Comparison of ENCODE assay signal across 8 cellular contexts in the genomic region with DNA sequence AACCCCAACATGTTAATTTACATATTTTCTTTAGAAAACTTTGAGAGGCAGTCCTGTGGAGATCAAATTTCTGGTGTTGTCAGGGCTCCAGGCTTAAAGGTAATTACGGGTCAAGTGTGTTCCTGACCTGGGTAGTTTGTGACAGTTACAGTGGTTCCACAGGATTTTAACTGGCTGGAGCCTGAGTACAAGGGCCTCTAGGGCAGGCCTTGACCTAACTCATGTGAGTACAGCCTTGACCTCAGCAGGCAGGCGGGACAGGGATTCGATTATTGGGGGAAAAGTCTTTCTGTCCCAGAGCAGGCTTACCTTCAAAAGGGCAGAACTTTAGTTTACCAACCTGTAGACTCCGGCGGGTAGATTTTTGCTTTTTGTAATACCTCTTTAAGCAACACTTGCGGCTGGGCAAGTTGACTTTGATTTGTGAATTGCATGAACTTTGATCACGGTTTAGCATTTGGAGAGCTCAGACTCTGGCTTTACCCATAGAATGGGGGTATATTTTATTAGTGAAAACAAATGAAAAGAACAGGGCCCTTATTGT. TPM values are rescaled to one million over a fixed set of nuclear protein-coding genes. Genes with fewer than 3 reads are reported as not detected.
A peak's percentile ranks its signal among the peaks of the same experiment; 100 is the strongest.
DNase-seq lines count a peak whose midpoint lies in the region; ATAC-seq and TF ChIP-seq lines count a peak whose summit lies in the region.

No MANE protein-coding gene starts in this region.

- no peak overlapping the region for H2AFZ ChIP-seq in hepatocyte

- no peaks in the 10 kb centered on the region for H3K9me2 ChIP-seq in hepatocyte (replicated peaks; ENCODE audit: insufficient read depth)

- peaks cover 45% of the 10 kb centered on the region for H3K4me1 Mint-ChIP-seq in activated B cell treated with CpG ODN at 0.5 μM for 24 hours
- peaks cover 22 to 47% of the 10 kb centered on the region in 2 donors for H3K4me1 Mint-ChIP-seq in stimulated activated naive B cell treated with anti-CD40 and anti-IgM and Interleukin-4, amounts not matched to agents 10 μg/mL and 1 μg/mL and 100 μg/mL, for 72 hours

- H3K27ac ChIP-seq in hepatocyte: peak overlapping the region; percentile 27

- H3K4me1 ChIP-seq in hepatocyte (ENCODE audit: insufficient read depth): no peaks in the 10 kb centered on the region

- POLR2A ChIA-PET in activated B cell treated with CpG ODN at 0.5 μM for 24 hours (lab: Charles Lee): interaction anchor here (0.7 to 3.4 kb wide), 11 partner anchors 9 to 150 kb away, joined by 3 to 10 read pairs (median 5); partner anchors contain the start of genes ARPC3, RAD9B, TCTN1 and VPS29

- peak overlapping the region; percentile 97 for H3K27ac Mint-ChIP-seq in activated B cell treated with CpG ODN at 0.5 μM for 24 hours
- peak overlapping the region; percentile 96 for H3K27ac Mint-ChIP-seq in stimulated activated naive B cell treated with anti-CD40 and anti-IgM and Interleukin-4, amounts not matched to agents 10 μg/mL and 1 μg/mL and 100 μg/mL, for 72 hours

- H3K4me3 Mint-ChIP-seq in activated B cell treated with CpG ODN at 0.5 μM for 24 hours: no peak overlapping the region
- no peak overlapping the region for H3K4me3 Mint-ChIP-seq in stimulated activated naive B cell treated with anti-CD40 and anti-IgM and Interleukin-4, amounts not matched to agents 10 μg/mL and 1 μg/mL and 100 μg/mL, for 72 hours

- CTCF ChIA-PET in activated B cell treated with CpG ODN at 0.5 μM for 24 hours (lab: Charles Lee): interaction anchor here (0.6 to 3.8 kb wide), 4 partner anchors 10 to 160 kb away, joined by 4 to 27 read pairs (median 6); partner anchors contain the start of gene ARPC3

- no peaks in the 10 kb centered on the region for H3K9me3 ChIP-seq in hepatocyte (ENCODE audit: low read depth)

- 54% methylated on average over 7 of the region's 7 CpGs for WGBS in hepatocyte (ENCODE audit: low lambda C conversion rate, missing lambda C conversion rate)

- no peak overlapping the region for H3K4me3 ChIP-seq in hepatocyte

- TF ChIP-seq CTCF in activated B cell treated with CpG ODN at 0.5 μM for 24 hours (IDR thresholded peaks at IDR 0.05) (no peak), hepatocyte (IDR thresholded peaks at IDR 0.05; ENCODE audit: poor library complexity) (no peak)

- intact Hi-C loops in activated B cell treated with CpG ODN at 0.5 μM for 24 hours (cut with micrococcal nuclease): loop anchor here (1.0 to 2.0 kb wide), 3 partner anchors 8 to 15 kb away; partner anchors contain the start of gene PPTC7

- peak; percentile 23 for DNase-seq in NCI-H2227 (lab: John Stamatoyannopoulos, UW; ENCODE audit: unreplicated experiment)
- DNase-seq in NCI-H2227 treated with DMSO at 0.1 percent for 48 hours (lab: John Stamatoyannopoulos, UW): no peak
- no peak for DNase-seq in activated B cell treated with CpG ODN at 0.5 μM for 24 hours
- peak; percentile 14 for DNase-seq in hepatocyte (ENCODE audit: low spot score)
- DNase-seq in stimulated activated naive B cell treated with anti-CD40 and anti-IgM and Interleukin-4, amounts not matched to agents 10 μg/mL and 1 μg/mL and 100 μg/mL, for 72 hours: no peak
- DNase-seq in cortex of kidney (lab: John Stamatoyannopoulos, UW): no peak
- no peak for DNase-seq in DMS114 treated with DMSO at 0.1 percent for 48 hours (lab: John Stamatoyannopoulos, UW; ENCODE audit: unreplicated experiment)
- no peak for DNase-seq in HCEC 1CT

- H3K36me3 ChIP-seq in hepatocyte (replicated peaks; ENCODE audit: insufficient read depth, low read depth): no peaks in the 10 kb centered on the region

- no peaks in the 10 kb centered on the region for H3K27me3 ChIP-seq in hepatocyte

- no peaks in the 10 kb centered on the region for H4K20me1 ChIP-seq in hepatocyte (ENCODE audit: insufficient read depth, poor library complexity, severe bottlenecking)

- no peaks in the 10 kb centered on the region for H3K79me2 ChIP-seq in hepatocyte

- no peak for ATAC-seq in activated B cell treated with CpG ODN at 0.5 μM for 24 hours (ENCODE audit: low read depth)
- no peak for ATAC-seq in stimulated activated naive B cell treated with anti-CD40 and anti-IgM and Interleukin-4, amounts not matched to agents 10 μg/mL and 1 μg/mL and 100 μg/mL, for 72 hours (replicated peaks)

- no peaks in the 10 kb centered on the region for H3K27me3 Mint-ChIP-seq in activated B cell treated with CpG ODN at 0.5 μM for 24 hours
- H3K27me3 Mint-ChIP-seq in stimulated activated naive B cell treated with anti-CD40 and anti-IgM and Interleukin-4, amounts not matched to agents 10 μg/mL and 1 μg/mL and 100 μg/mL, for 72 hours: no peaks in the 10 kb centered on the region

- H3K4me2 ChIP-seq in hepatocyte: no peak overlapping the region

- H3K9me3 Mint-ChIP-seq in activated B cell treated with CpG ODN at 0.5 μM for 24 hours: no peaks in the 10 kb centered on the region
- no peaks in the 10 kb centered on the region for H3K9me3 Mint-ChIP-seq in stimulated activated naive B cell treated with anti-CD40 and anti-IgM and Interleukin-4, amounts not matched to agents 10 μg/mL and 1 μg/mL and 100 μg/mL, for 72 hours

- no peaks in the 10 kb centered on the region for H3K36me3 Mint-ChIP-seq in activated B cell treated with CpG ODN at 0.5 μM for 24 hours (ENCODE audit: low read depth)
- no peaks in the 10 kb centered on the region for H3K36me3 Mint-ChIP-seq in stimulated activated naive B cell treated with anti-CD40 and anti-IgM and Interleukin-4, amounts not matched to agents 10 μg/mL and 1 μg/mL and 100 μg/mL, for 72 hours

RNA-seq across cellular contexts. Expression of gene PPTC7, which starts 8.5 kb away (rescaled TPM):
- total RNA-seq in activated B cell treated with CpG ODN at 0.5 μM for 24 hours (34.5 and 40.8 TPM in 2 replicates), hepatocyte (11.8 and 17.1 TPM in 2 replicates)
- polyA plus RNA-seq in hepatocyte: 8.1 and 8.6 TPM in 2 replicates

RNA-seq across cellular contexts. Expression of gene TCTN1, which starts 22.3 kb away (rescaled TPM):
- 22.4 and 29.5 TPM in 2 replicates for total RNA-seq in activated B cell treated with CpG ODN at 0.5 μM for 24 hours
- 36.8 and 40.6 TPM in 2 replicates for total RNA-seq in hepatocyte
- 39.0 and 40.9 TPM in 2 replicates for polyA plus RNA-seq in hepatocyte

Comparison
In these comparisons a context has a peak if more than half of its experiments do, and no peak if none do; other contexts are left out.
1. DNase-seq: peak in NCI-H2227 (single experiment) and hepatocyte (single experiment); none in NCI-H2227 treated with DMSO at 0.1 percent for 48 hours (single experiment), activated B cell treated with CpG ODN at 0.5 μM for 24 hours (single experiment), stimulated activated naive B cell treated with anti-CD40 and anti-IgM and Interleukin-4, amounts not matched to agents 10 μg/mL and 1 μg/mL and 100 μg/mL, for 72 hours (single experiment), cortex of kidney (single experiment), DMS114 treated with DMSO at 0.1 percent for 48 hours (single experiment) and HCEC 1CT (single experiment).